10 cellular contexts compared by ENCODE assay signal in the genomic region with DNA sequence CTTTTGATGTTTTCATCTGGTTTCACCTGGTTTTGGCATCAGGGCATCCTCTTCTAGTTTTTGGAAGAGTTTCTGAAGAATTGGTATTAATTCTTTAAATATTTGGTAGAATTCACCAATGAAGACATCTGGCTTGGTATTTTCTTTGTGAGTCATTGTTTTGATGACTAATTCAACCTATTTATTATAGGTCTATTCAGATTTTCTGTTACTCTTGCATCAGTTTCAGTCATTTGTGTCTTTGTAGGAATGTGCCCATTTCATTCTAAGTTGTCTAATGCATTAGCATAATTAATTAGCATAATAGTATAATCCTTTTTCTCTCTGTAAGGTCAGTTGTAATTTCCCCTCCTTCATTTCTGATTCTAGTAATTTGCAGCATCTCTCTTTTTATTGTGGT. TPM values are rescaled to one million over a fixed set of nuclear protein-coding genes. Genes with fewer than 3 reads are reported as not detected.
DNase-seq lines count a peak whose midpoint lies in the region; ATAC-seq and TF ChIP-seq lines count a peak whose summit lies in the region.
"Had no signal": no experiment of that assay in that cellular context is flagged by ENCODE, and none has a peak within 500 bp of the region (broad histone marks: within the 10 kb centered on the region; RNA-seq: fewer than 3 reads in every experiment).

No MANE protein-coding gene starts in this region.

- H3K27me3 ChIP-seq in smooth muscle cell (ENCODE audit: low read depth) = no peaks in the 10 kb centered on the region
- H3K27me3 ChIP-seq in SJCRH30 = 0 out of 2 replicates have a peak, but pooled peaks cover 4% of the 10 kb centered on the region

- no peaks in the 10 kb centered on the region for H3K9me3 Mint-ChIP-seq in activated CD8-positive, alpha-beta T cell treated with anti-CD3 and anti-CD28 coated beads for 36 hours
- H3K9me3 Mint-ChIP-seq in activated CD8-positive, alpha-beta T cell treated with anti-CD3 and anti-CD28 coated beads, Interleukin-2, amount 10 ng/mL, durations not matched to agents 7 days and 5 days (ENCODE audit: insufficient read depth) = no peaks in the 10 kb centered on the region

- ATAC-seq in activated CD8-positive, alpha-beta T cell treated with anti-CD3 and anti-CD28 coated beads for 36 hours = no peak
- no peak for ATAC-seq in activated CD8-positive, alpha-beta T cell treated with anti-CD3 and anti-CD28 coated beads, Interleukin-2, amount 10 ng/mL, durations not matched to agents 7 days and 5 days
- no peak for ATAC-seq in GM21515 (IDR thresholded peaks at IDR 0.05; ENCODE audit: unreplicated experiment)
- ATAC-seq in GM18907 (IDR thresholded peaks at IDR 0.05; ENCODE audit: unreplicated experiment) = no peak
- ATAC-seq: left ventricle myocardium superior had no signal

- no peak overlapping the region for H3K9ac ChIP-seq in smooth muscle cell (ENCODE audit: low read depth)

- H3K36me3 Mint-ChIP-seq in activated CD8-positive, alpha-beta T cell treated with anti-CD3 and anti-CD28 coated beads for 36 hours (ENCODE audit: low read depth) = no peaks in the 10 kb centered on the region
- H3K36me3 Mint-ChIP-seq in activated CD8-positive, alpha-beta T cell treated with anti-CD3 and anti-CD28 coated beads, Interleukin-2, amount 10 ng/mL, durations not matched to agents 7 days and 5 days (ENCODE audit: low read depth) = peaks cover 4% of the 10 kb centered on the region

- H4K20me1 ChIP-seq in smooth muscle cell (ENCODE audit: low read depth) = no peaks in the 10 kb centered on the region

- POLR2A ChIA-PET in activated CD8-positive, alpha-beta T cell treated with anti-CD3 and anti-CD28 coated beads for 36 hours (lab: Charles Lee) = no interaction called here
- POLR2A ChIA-PET in activated CD8-positive, alpha-beta T cell treated with anti-CD3 and anti-CD28 coated beads, Interleukin-2, amount 10 ng/mL, durations not matched to agents 7 days and 5 days (lab: Charles Lee) = no interaction called here

- TF ChIP-seq CTCF in activated CD8-positive, alpha-beta T cell treated with anti-CD3 and anti-CD28 coated beads for 36 hours (IDR thresholded peaks at IDR 0.05) = no peak
- TF ChIP-seq CTCF in smooth muscle cell (IDR thresholded peaks at IDR 0.05; ENCODE audit: borderline replicate concordance, insufficient read depth, poor library complexity, severe bottlenecking) = no peak

- no peak overlapping the region for H2AFZ ChIP-seq in smooth muscle cell (ENCODE audit: low read depth)

- peaks cover 3% of the 10 kb centered on the region for H3F3A ChIP-seq in smooth muscle cell (ENCODE audit: low read depth)

- H3K4me1 ChIP-seq in smooth muscle cell (ENCODE audit: low read depth) (peaks cover 4% of the 10 kb centered on the region), SJCRH30 (peaks cover 9% of the 10 kb centered on the region; the same call in 1 of the 2 replicates)

- H3K36me3 ChIP-seq in smooth muscle cell (ENCODE audit: low read depth) (no peaks in the 10 kb centered on the region), SJCRH30 (no peaks in the 10 kb centered on the region)

- H3K27ac ChIP-seq in smooth muscle cell (ENCODE audit: low read depth) = no peak overlapping the region
- no peak overlapping the region for H3K27ac ChIP-seq in SJCRH30

- DNase-seq in activated CD8-positive, alpha-beta T cell treated with anti-CD3 and anti-CD28 coated beads for 36 hours = no peak
- DNase-seq in activated CD8-positive, alpha-beta T cell treated with anti-CD3 and anti-CD28 coated beads, Interleukin-2, amount 10 ng/mL, durations not matched to agents 7 days and 5 days = no peak
- peak; percentile 70 for DNase-seq in RKO (ENCODE audit: low spot score)
- DNase-seq in dermis blood vessel endothelial cell = peak; percentile 37
- no peak for DNase-seq in smooth muscle cell (lab: John Stamatoyannopoulos, UW; ENCODE audit: unreplicated experiment)
- DNase-seq in SJCRH30 = no peak
- DNase-seq: left ventricle myocardium superior had no signal

- H3K4me2 ChIP-seq in smooth muscle cell = peak overlapping the region; percentile 8

- peak overlapping the region; percentile 40 for H3K27ac Mint-ChIP-seq in activated CD8-positive, alpha-beta T cell treated with anti-CD3 and anti-CD28 coated beads for 36 hours
- no peak overlapping the region for H3K27ac Mint-ChIP-seq in activated CD8-positive, alpha-beta T cell treated with anti-CD3 and anti-CD28 coated beads, Interleukin-2, amount 10 ng/mL, durations not matched to agents 7 days and 5 days

- intact Hi-C loops in activated CD8-positive, alpha-beta T cell treated with anti-CD3 and anti-CD28 coated beads for 36 hours (cut with micrococcal nuclease) = no loop called here

- H3K4me1 Mint-ChIP-seq in activated CD8-positive, alpha-beta T cell treated with anti-CD3 and anti-CD28 coated beads for 36 hours (ENCODE audit: low read depth) = peaks cover 31% of the 10 kb centered on the region
- peaks cover 77% of the 10 kb centered on the region for H3K4me1 Mint-ChIP-seq in activated CD8-positive, alpha-beta T cell treated with anti-CD3 and anti-CD28 coated beads, Interleukin-2, amount 10 ng/mL, durations not matched to agents 7 days and 5 days (ENCODE audit: low read depth)

- H3K27me3 Mint-ChIP-seq in activated CD8-positive, alpha-beta T cell treated with anti-CD3 and anti-CD28 coated beads for 36 hours = no peaks in the 10 kb centered on the region
- peaks cover 3% of the 10 kb centered on the region for H3K27me3 Mint-ChIP-seq in activated CD8-positive, alpha-beta T cell treated with anti-CD3 and anti-CD28 coated beads, Interleukin-2, amount 10 ng/mL, durations not matched to agents 7 days and 5 days (ENCODE audit: low read depth)

- H3K9me3 ChIP-seq in smooth muscle cell (replicated peaks; ENCODE audit: low read depth) = no peaks in the 10 kb centered on the region
- no peaks in the 10 kb centered on the region for H3K9me3 ChIP-seq in SJCRH30 (replicated peaks)

- no peaks in the 10 kb centered on the region for H3K79me2 ChIP-seq in smooth muscle cell (ENCODE audit: low read depth)

- CTCF ChIA-PET in activated CD8-positive, alpha-beta T cell treated with anti-CD3 and anti-CD28 coated beads for 36 hours (lab: Charles Lee) = interaction anchor here (9.4 kb wide), 1 partner anchor 20 kb away, joined by 134 read pairs; no protein-coding TSS in a partner anchor
- CTCF ChIA-PET in activated CD8-positive, alpha-beta T cell treated with anti-CD3 and anti-CD28 coated beads, Interleukin-2, amount 10 ng/mL, durations not matched to agents 7 days and 5 days (lab: Charles Lee) = interaction anchor here (0.9 to 8.1 kb wide), 2 partner anchors 10 to 19 kb away, joined by 3 to 161 read pairs; no protein-coding TSS in a partner anchor

- no peak overlapping the region for H3K4me3 Mint-ChIP-seq in activated CD8-positive, alpha-beta T cell treated with anti-CD3 and anti-CD28 coated beads for 36 hours
- no peak overlapping the region for H3K4me3 Mint-ChIP-seq in activated CD8-positive, alpha-beta T cell treated with anti-CD3 and anti-CD28 coated beads, Interleukin-2, amount 10 ng/mL, durations not matched to agents 7 days and 5 days

- H3K4me3 ChIP-seq in smooth muscle cell (no peak overlapping the region), SJCRH30 (no peak overlapping the region)

RNA-seq across cellular contexts. Expression of a gene that starts 8.0 kb away (rescaled TPM):
- 10 to 100 TPM; 46.7 to 52.6 TPM for total RNA-seq in activated CD8-positive, alpha-beta T cell treated with anti-CD3 and anti-CD28 coated beads for 36 hours
- total RNA-seq in activated CD8-positive, alpha-beta T cell treated with anti-CD3 and anti-CD28 coated beads, Interleukin-2, amount 10 ng/mL, durations not matched to agents 7 days and 5 days = 100 to 1,000 TPM; 136 to 143 TPM
- not detected in 2 replicates for total RNA-seq in dermis blood vessel endothelial cell
- total RNA-seq in smooth muscle cell = not detected in 2 replicates
- not detected in 2 replicates for polyA plus RNA-seq in smooth muscle cell
- total RNA-seq in SJCRH30 (2014; rRNA removed; shearing (Covaris generic)) = not detected in 2 replicates
- total RNA-seq: progenitor cell of endocrine pancreas had no signal

RNA-seq across cellular contexts. Expression of a gene that starts 34.2 kb away (rescaled TPM):
- not detected for total RNA-seq in activated CD8-positive, alpha-beta T cell treated with anti-CD3 and anti-CD28 coated beads for 36 hours
- not detected for total RNA-seq in activated CD8-positive, alpha-beta T cell treated with anti-CD3 and anti-CD28 coated beads, Interleukin-2, amount 10 ng/mL, durations not matched to agents 7 days and 5 days
- total RNA-seq in dermis blood vessel endothelial cell (not detected in 2 replicates), smooth muscle cell (not detected in 2 replicates)
- not detected in 2 replicates for polyA plus RNA-seq in smooth muscle cell
- total RNA-seq in SJCRH30 (2014; rRNA removed; shearing (Covaris generic)) = not detected in 2 replicates
- total RNA-seq: progenitor cell of endocrine pancreas had no signal

RNA-seq across cellular contexts. Expression of a gene that starts 51.6 kb away (rescaled TPM):
- total RNA-seq in activated CD8-positive, alpha-beta T cell treated with anti-CD3 and anti-CD28 coated beads for 36 hours = not detected
- under 1 TPM; 0.11 to 0.13 TPM for total RNA-seq in activated CD8-positive, alpha-beta T cell treated with anti-CD3 and anti-CD28 coated beads, Interleukin-2, amount 10 ng/mL, durations not matched to agents 7 days and 5 days
- 42.3 and 58.4 TPM in 2 replicates for total RNA-seq in dermis blood vessel endothelial cell
- total RNA-seq in smooth muscle cell = 5.2 and 6.5 TPM in 2 replicates
- polyA plus RNA-seq in smooth muscle cell = 4.6 and 5.2 TPM in 2 replicates
- total RNA-seq in SJCRH30 (2014; rRNA removed; shearing (Covaris generic)) = 98.9 and 107 TPM in 2 replicates

Comparison
In these comparisons a context has a peak if more than half of its experiments do, and no peak if none do; other contexts are left out.
1. DNase-seq: peak in RKO (single experiment) and dermis blood vessel endothelial cell (single experiment); none in activated CD8-positive, alpha-beta T cell treated with anti-CD3 and anti-CD28 coated beads for 36 hours (single experiment), activated CD8-positive, alpha-beta T cell treated with anti-CD3 and anti-CD28 coated beads, Interleukin-2, amount 10 ng/mL, durations not matched to agents 7 days and 5 days (single experiment), smooth muscle cell (single experiment) and SJCRH30 (0 of 2).
2. RNA of a gene that starts 8.0 kb away (total RNA-seq): 136 to 143 TPM in activated CD8-positive, alpha-beta T cell treated with anti-CD3 and anti-CD28 coated beads, Interleukin-2, amount 10 ng/mL, durations not matched to agents 7 days and 5 days and 46.7 to 52.6 TPM in activated CD8-positive, alpha-beta T cell treated with anti-CD3 and anti-CD28 coated beads for 36 hours; not detected in dermis blood vessel endothelial cell, not detected in smooth muscle cell and not detected in SJCRH30; every median in the first group is over 10 times any median in the second.